Comparison of ENCODE assay signal across 16 cellular contexts in genomic region chr4:142341286-142341685, GRCh38.
DNase-seq lines count a peak whose midpoint lies in the region; ATAC-seq and FAIRE-seq lines count a peak whose summit lies in the region.
"Had no signal": no experiment of that assay in that cellular context is flagged by ENCODE, and none has a peak within 500 bp of the region (broad histone marks: within the 10 kb centered on the region; RNA-seq: fewer than 3 reads in every experiment).

No MANE protein-coding gene starts in this region.

- H3K27me3 Mint-ChIP-seq in activated T-cell treated with anti-CD3 and anti-CD28 coated beads, Interleukin-2, amount 50 U/mL, for 4 hours (ENCODE audit: low read depth), result no peaks in the 10 kb centered on the region
- no peaks in the 10 kb centered on the region for H3K27me3 Mint-ChIP-seq in stimulated activated naive CD8-positive, alpha-beta T cell treated with anti-CD3 and anti-CD28 coated beads, Interleukin-15, amount 100 ng/mL, for 72 hours
- H3K27me3 Mint-ChIP-seq in activated naive CD8-positive, alpha-beta T cell treated with anti-CD3 and anti-CD28 coated beads, Interleukin-2, amount 50 U/mL, for 24 hours, result no peaks in the 10 kb centered on the region
- H3K27me3 Mint-ChIP-seq: CD4-positive, CD25-positive, alpha-beta regulatory T cell; CD8-positive, alpha-beta memory T cell had no signal

- no peak for DNase-seq in activated T-cell treated with anti-CD3 and anti-CD28 coated beads, Interleukin-2, amount 50 U/mL, for 4 hours
- DNase-seq in activated T-cell treated with anti-CD3 and anti-CD28 coated beads, Interleukin-2, amount 50 U/mL, for 1 hour, result no peak
- DNase-seq in stimulated activated naive CD8-positive, alpha-beta T cell treated with anti-CD3 and anti-CD28 coated beads, Interleukin-15, Interleukin-2, amounts not matched to agents 100 U/mL and 50 U/mL, for 24 hours, result no peak
- no peak for DNase-seq in stimulated activated naive CD8-positive, alpha-beta T cell treated with anti-CD3 and anti-CD28 coated beads, Interleukin-15, amount 100 ng/mL, for 72 hours
- no peak for DNase-seq in activated naive CD8-positive, alpha-beta T cell treated with anti-CD3 and anti-CD28 coated beads, Interleukin-2, amount 50 U/mL, for 24 hours
- no peak for DNase-seq in RCC 7860 (ENCODE audit: low spot score)
- DNase-seq: ACHN; BE2C; C1 segment of cervical spinal cord; CD4-positive, CD25-positive, alpha-beta regulatory T cell; CD8-positive, alpha-beta memory T cell; COR-L47; GDM1; GM23248 had no signal

- H3K9me3 Mint-ChIP-seq in activated T-cell treated with anti-CD3 and anti-CD28 coated beads, Interleukin-2, amount 50 U/mL, for 4 hours, result peaks cover 4% of the 10 kb centered on the region
- H3K9me3 Mint-ChIP-seq in stimulated activated naive CD8-positive, alpha-beta T cell treated with anti-CD3 and anti-CD28 coated beads, Interleukin-15, amount 100 ng/mL, for 72 hours, result peaks cover 0 to under 1% of the 10 kb centered on the region in 2 donors
- H3K9me3 Mint-ChIP-seq in activated naive CD8-positive, alpha-beta T cell treated with anti-CD3 and anti-CD28 coated beads, Interleukin-2, amount 50 U/mL, for 24 hours, result no peaks in the 10 kb centered on the region
- H3K9me3 Mint-ChIP-seq: CD4-positive, CD25-positive, alpha-beta regulatory T cell; CD8-positive, alpha-beta memory T cell had no signal

- H3K27ac Mint-ChIP-seq in stimulated activated naive CD8-positive, alpha-beta T cell treated with anti-CD3 and anti-CD28 coated beads, Interleukin-15, amount 100 ng/mL, for 72 hours, result no peak overlapping the region
- no peak overlapping the region for H3K27ac Mint-ChIP-seq in activated naive CD8-positive, alpha-beta T cell treated with anti-CD3 and anti-CD28 coated beads, Interleukin-2, amount 50 U/mL, for 24 hours
- H3K27ac Mint-ChIP-seq: CD4-positive, CD25-positive, alpha-beta regulatory T cell; CD8-positive, alpha-beta memory T cell had no signal

- ATAC-seq in activated T-cell treated with anti-CD3 and anti-CD28 coated beads, Interleukin-2, amount 50 U/mL, for 4 hours, result peak; percentile 48 to 62
- peak; percentile 55 for ATAC-seq in stimulated activated naive CD8-positive, alpha-beta T cell treated with anti-CD3 and anti-CD28 coated beads, Interleukin-15, Interleukin-2, amounts not matched to agents 100 U/mL and 50 U/mL, for 24 hours
- ATAC-seq in stimulated activated naive CD8-positive, alpha-beta T cell treated with anti-CD3 and anti-CD28 coated beads, Interleukin-15, amount 100 ng/mL, for 72 hours, result no peak
- peak; percentile 54 for ATAC-seq in activated naive CD8-positive, alpha-beta T cell treated with anti-CD3 and anti-CD28 coated beads, Interleukin-2, amount 50 U/mL, for 24 hours

- FAIRE-seq in RCC 7860 (lab: Jason Lieb, UNC), result no peak
- FAIRE-seq: GM12892, GM18507 had no signal

- H3K4me3 Mint-ChIP-seq in activated T-cell treated with anti-CD3 and anti-CD28 coated beads, Interleukin-2, amount 50 U/mL, for 4 hours, result no peak overlapping the region
- no peak overlapping the region for H3K4me3 Mint-ChIP-seq in stimulated activated naive CD8-positive, alpha-beta T cell treated with anti-CD3 and anti-CD28 coated beads, Interleukin-15, amount 100 ng/mL, for 72 hours
- no peak overlapping the region for H3K4me3 Mint-ChIP-seq in activated naive CD8-positive, alpha-beta T cell treated with anti-CD3 and anti-CD28 coated beads, Interleukin-2, amount 50 U/mL, for 24 hours
- H3K4me3 Mint-ChIP-seq: CD4-positive, CD25-positive, alpha-beta regulatory T cell; CD8-positive, alpha-beta memory T cell had no signal

- H3K36me3 Mint-ChIP-seq in activated T-cell treated with anti-CD3 and anti-CD28 coated beads, Interleukin-2, amount 50 U/mL, for 4 hours (ENCODE audit: insufficient read depth), result peaks cover 28% of the 10 kb centered on the region
- peaks cover 25% of the 10 kb centered on the region for H3K36me3 Mint-ChIP-seq in activated naive CD8-positive, alpha-beta T cell treated with anti-CD3 and anti-CD28 coated beads, Interleukin-2, amount 50 U/mL, for 24 hours (ENCODE audit: low read depth)

- peaks cover 51% of the 10 kb centered on the region for H3K4me1 Mint-ChIP-seq in activated T-cell treated with anti-CD3 and anti-CD28 coated beads, Interleukin-2, amount 50 U/mL, for 4 hours (ENCODE audit: low read depth)
- H3K4me1 Mint-ChIP-seq in stimulated activated naive CD8-positive, alpha-beta T cell treated with anti-CD3 and anti-CD28 coated beads, Interleukin-15, amount 100 ng/mL, for 72 hours, result peaks cover 32% of the 10 kb centered on the region
- peaks cover 30% of the 10 kb centered on the region for H3K4me1 Mint-ChIP-seq in activated naive CD8-positive, alpha-beta T cell treated with anti-CD3 and anti-CD28 coated beads, Interleukin-2, amount 50 U/mL, for 24 hours
